2 cellular contexts compared by ENCODE assay signal in the genomic region with DNA sequence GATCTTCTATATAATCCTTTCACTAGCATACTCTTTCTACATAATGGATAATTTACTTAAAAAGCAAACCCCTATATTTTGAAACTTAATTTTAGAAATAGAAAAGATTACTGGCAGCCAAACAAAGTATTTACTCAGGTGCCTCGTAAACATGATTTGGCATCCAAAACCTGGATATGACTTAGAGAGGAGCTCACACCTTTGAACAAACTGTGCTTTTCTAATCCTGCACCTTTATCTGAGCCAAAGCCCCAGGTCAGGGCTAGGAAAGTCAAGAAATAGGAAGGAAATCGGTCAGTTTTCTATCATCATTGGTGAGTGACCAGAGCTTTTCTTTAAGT.
TF ChIP-seq lines count a peak whose summit lies in the region.

No MANE protein-coding gene starts in this region.

TF ChIP-seq in IMR-90, 13 proteins besides CTCF, POLR2A, EP300 and RAD21 (continued from another document):
- TF ChIP-seq RCOR1 (IDR thresholded peaks at IDR 0.05; ENCODE audit: insufficient replicate concordance, low read length) (no peak), CEBPB (IDR thresholded peaks at IDR 0.05; ENCODE audit: low read depth, low read length) (no peak), ELK1 (IDR thresholded peaks at IDR 0.05; ENCODE audit: borderline replicate concordance, low read depth, low read length) (no peak), MAZ (IDR thresholded peaks at IDR 0.05; ENCODE audit: borderline replicate concordance, low read depth, low read length) (no peak), MAFK (IDR thresholded peaks at IDR 0.05; ENCODE audit: low read depth, low read length) (no peak), CHD1 (IDR thresholded peaks at IDR 0.05; ENCODE audit: low read depth, low read length) (no peak), NFE2L2 (IDR thresholded peaks at IDR 0.05; ENCODE audit: low read depth, low read length) (no peak), MXI1 (IDR thresholded peaks at IDR 0.05; ENCODE audit: borderline replicate concordance, low read depth, low read length) (no peak), FOS (IDR thresholded peaks at IDR 0.05; ENCODE audit: low read depth, low read length) (no peak), RFX5 (IDR thresholded peaks at IDR 0.05; ENCODE audit: low read depth, low read length) (no peak)

TF ChIP-seq in liver, 16 proteins besides CTCF, POLR2A, EP300 and RAD21 (continued from another document):
- peak; percentile 0 for TF ChIP-seq ZBTB33 (IDR thresholded peaks at IDR 0.05)
- TF ChIP-seq RXRA (IDR thresholded peaks at IDR 0.05): no peak
- TF ChIP-seq EGR1 (IDR thresholded peaks at IDR 0.05; ENCODE audit: low read depth in 2 of 2): no peak
- no peak for TF ChIP-seq FOXA1 (IDR thresholded peaks at IDR 0.05)
- TF ChIP-seq JUND (IDR thresholded peaks at IDR 0.05): no peak
